15 cellular contexts compared by ENCODE assay signal in the genomic region with DNA sequence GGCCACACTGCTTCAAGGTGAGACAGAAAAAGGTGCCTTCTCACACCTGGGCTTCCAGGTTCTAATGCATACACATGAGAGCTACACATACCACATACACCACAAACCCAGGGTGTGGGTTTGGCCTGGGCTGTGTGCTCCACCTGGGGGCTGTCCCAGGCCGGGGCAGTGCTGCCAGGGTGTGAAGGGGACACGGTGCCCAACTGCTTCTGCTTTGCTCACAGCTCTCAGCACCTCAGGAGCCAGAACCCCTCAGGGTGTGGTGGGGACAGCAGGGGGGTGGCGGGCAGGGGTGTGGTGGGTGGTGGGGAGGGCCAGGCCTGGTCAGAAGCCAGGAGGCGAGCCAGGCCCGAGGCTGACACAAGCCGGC. TPM values are rescaled to one million over a fixed set of nuclear protein-coding genes. Genes with fewer than 3 reads are reported as not detected.
DNase-seq lines count a peak whose midpoint lies in the region; ATAC-seq, FAIRE-seq and TF ChIP-seq lines count a peak whose summit lies in the region.
"Had no signal": no experiment of that assay in that cellular context is flagged by ENCODE, and none has a peak within 500 bp of the region (broad histone marks: within the 10 kb centered on the region; RNA-seq: fewer than 3 reads in every experiment).

No MANE protein-coding gene starts in this region.

- no peak overlapping the region for H3K4me3 Mint-ChIP-seq in activated CD4-positive, alpha-beta memory T cell treated with anti-CD3 and anti-CD28 coated beads, Interleukin-2, amount 10 ng/mL, durations not matched to agents 7 days and 5 days
- H3K4me3 Mint-ChIP-seq in activated CD4-positive, alpha-beta memory T cell treated with anti-CD3 and anti-CD28 coated beads for 36 hours, result no peak overlapping the region
- H3K4me3 Mint-ChIP-seq: activated CD8-positive, alpha-beta T cell treated with anti-CD3 and anti-CD28 coated beads for 36 hours had no signal

- H3K4me1 ChIP-seq in SK-N-SH (ENCODE audit: control insufficient read depth in 1 of 2, insufficient read depth in 2 of 2, low read depth in 1 of 2, low read length in 1 of 2) (peaks cover 0 to 16% of the 10 kb centered on the region in 2 experiments; a peak in 1 of 4 replicates), stomach (peaks cover 5 to 29% (median 21%) of the 10 kb centered on the region in 4 donors)

- H3K4me1 Mint-ChIP-seq in activated CD4-positive, alpha-beta memory T cell treated with anti-CD3 and anti-CD28 coated beads, Interleukin-2, amount 10 ng/mL, durations not matched to agents 7 days and 5 days, result no peaks in the 10 kb centered on the region
- H3K4me1 Mint-ChIP-seq in activated CD4-positive, alpha-beta memory T cell treated with anti-CD3 and anti-CD28 coated beads for 36 hours (ENCODE audit: low read depth), result no peaks in the 10 kb centered on the region

- intact Hi-C loops in activated CD4-positive, alpha-beta memory T cell treated with anti-CD3 and anti-CD28 coated beads for 36 hours (cut with micrococcal nuclease), result no loop called here
- intact Hi-C loops in stomach (cut with DNase I; ENCODE audit: low total_unique reads), result no loop called here

- peaks cover 4% of the 10 kb centered on the region for H3F3A ChIP-seq in SK-N-SH (replicated peaks; ENCODE audit: insufficient read depth)

- H3K9me3 Mint-ChIP-seq in activated CD4-positive, alpha-beta memory T cell treated with anti-CD3 and anti-CD28 coated beads, Interleukin-2, amount 10 ng/mL, durations not matched to agents 7 days and 5 days, result no peaks in the 10 kb centered on the region
- peaks cover 11% of the 10 kb centered on the region for H3K9me3 Mint-ChIP-seq in activated CD4-positive, alpha-beta memory T cell treated with anti-CD3 and anti-CD28 coated beads for 36 hours

- 38% methylated on average over 5 of the region's 6 CpGs for WGBS in SK-N-SH (ENCODE audit: low lambda C conversion rate)
- WGBS in stomach, 5 donors, result 26 to 30% (median 30%) methylated on average over 3 to 6 of the region's 6 CpGs; no CpG with 5 or more reads in 2 of the 5 donors

- peak; percentile 10 for DNase-seq in activated CD4-positive, alpha-beta memory T cell treated with anti-CD3 and anti-CD28 coated beads, Interleukin-2, amount 10 ng/mL, durations not matched to agents 7 days and 5 days
- DNase-seq in activated CD4-positive, alpha-beta memory T cell treated with anti-CD3 and anti-CD28 coated beads for 36 hours, result no peak
- DNase-seq in SK-N-SH (no peak), left lobe of liver (ENCODE audit: low spot score) (no peak), stomach (no peak), AG20443 (ENCODE audit: low spot score) (no peak), D721Med (ENCODE audit: insufficient read length, low spot score) (no peak)
- DNase-seq in stimulated activated CD4-positive, alpha-beta T cell treated with anti-CD3 and anti-CD28 coated beads, Interleukin-2, amount 100 ng/mL, for 24 hours, result no peak
- DNase-seq: activated CD8-positive, alpha-beta T cell treated with anti-CD3 and anti-CD28 coated beads for 36 hours; activated gamma-delta T cell; DND-41; effector CD8-positive, alpha-beta T cell; T-helper 9 cell had no signal

- H3K9me2 ChIP-seq in SK-N-SH, result no peaks in the 10 kb centered on the region

- ATAC-seq in left lobe of liver, result peak; percentile 42
- ATAC-seq: activated CD8-positive, alpha-beta T cell treated with anti-CD3 and anti-CD28 coated beads for 36 hours had no signal

- H4K20me1 ChIP-seq in SK-N-SH (ENCODE audit: insufficient read depth), result no peaks in the 10 kb centered on the region

- TF ChIP-seq EP300 in SK-N-SH (IDR thresholded peaks at IDR 0.05; ENCODE audit: borderline replicate concordance in 1 of 2, low read depth in 1 of 2, low read length in 1 of 2), result no peak
- TF ChIP-seq EP300 in stomach (IDR thresholded peaks at IDR 0.05), result no peak

- H3K4me3 ChIP-seq in SK-N-SH (ENCODE audit: low read depth in 2 of 2, low read length in 1 of 2) (no peak overlapping the region), stomach (no peak overlapping the region)

- peaks cover 1% of the 10 kb centered on the region for H3K27me3 Mint-ChIP-seq in activated CD4-positive, alpha-beta memory T cell treated with anti-CD3 and anti-CD28 coated beads, Interleukin-2, amount 10 ng/mL, durations not matched to agents 7 days and 5 days
- peaks cover 7% of the 10 kb centered on the region for H3K27me3 Mint-ChIP-seq in activated CD4-positive, alpha-beta memory T cell treated with anti-CD3 and anti-CD28 coated beads for 36 hours

- CTCF ChIA-PET in activated CD4-positive, alpha-beta memory T cell treated with anti-CD3 and anti-CD28 coated beads, Interleukin-2, amount 10 ng/mL, durations not matched to agents 7 days and 5 days (lab: Charles Lee), result no interaction called here
- CTCF ChIA-PET in activated CD4-positive, alpha-beta memory T cell treated with anti-CD3 and anti-CD28 coated beads for 36 hours (lab: Charles Lee), result no interaction called here
- CTCF ChIA-PET in SK-N-SH (lab: Yijun Ruan, JAX), result interaction anchor here (0.8 to 3.0 kb wide), 13 partner anchors 9 to 570 kb away, joined by 3 to 20 read pairs (median 4); no protein-coding TSS in a partner anchor

- H3K36me3 ChIP-seq in SK-N-SH (replicated peaks in 1 of 2; ENCODE audit: control insufficient read depth in 1 of 2, insufficient read depth in 2 of 2, low read length in 1 of 2) (peaks cover 0 to 3% of the 10 kb centered on the region in 2 experiments), stomach (peaks cover 0 to 11% (median 5%) of the 10 kb centered on the region in 4 donors)

- H3K27ac ChIP-seq in SK-N-SH (ENCODE audit: low read depth in 2 of 2, low read length in 1 of 2), result peak overlapping the region in 1 of 2 experiments; percentile 11; a peak in 2 of 4 replicates
- peak overlapping the region in 4 of 5 donors; percentile 1 to 50 (median 22) for H3K27ac ChIP-seq in stomach

- POLR2A ChIA-PET in activated CD4-positive, alpha-beta memory T cell treated with anti-CD3 and anti-CD28 coated beads, Interleukin-2, amount 10 ng/mL, durations not matched to agents 7 days and 5 days (lab: Charles Lee), result interaction anchor here (1.8 kb wide), 1 partner anchor 15 kb away, joined by 6 read pairs; no protein-coding TSS in a partner anchor
- POLR2A ChIA-PET in activated CD4-positive, alpha-beta memory T cell treated with anti-CD3 and anti-CD28 coated beads for 36 hours (lab: Charles Lee), result no interaction called here
- POLR2A ChIA-PET in SK-N-SH (lab: Yijun Ruan, JAX), result interaction anchor here (1.8 to 2.8 kb wide), 2 partner anchors 12 to 51 kb away, joined by 13 to 19 read pairs; partner anchors contain the start of gene TMEM209

- no peak overlapping the region for H3K27ac Mint-ChIP-seq in activated CD4-positive, alpha-beta memory T cell treated with anti-CD3 and anti-CD28 coated beads, Interleukin-2, amount 10 ng/mL, durations not matched to agents 7 days and 5 days
- no peak overlapping the region for H3K27ac Mint-ChIP-seq in activated CD4-positive, alpha-beta memory T cell treated with anti-CD3 and anti-CD28 coated beads for 36 hours
- H3K27ac Mint-ChIP-seq: activated CD8-positive, alpha-beta T cell treated with anti-CD3 and anti-CD28 coated beads for 36 hours had no signal

- no peak overlapping the region for H3K4me2 ChIP-seq in SK-N-SH

- no peak overlapping the region for H2AFZ ChIP-seq in SK-N-SH (ENCODE audit: low read depth)

- no peak for FAIRE-seq in D721Med (lab: Jason Lieb, UNC)

- no peak overlapping the region for H3K9ac ChIP-seq in SK-N-SH

- peaks cover 15% of the 10 kb centered on the region for H3K36me3 Mint-ChIP-seq in activated CD4-positive, alpha-beta memory T cell treated with anti-CD3 and anti-CD28 coated beads, Interleukin-2, amount 10 ng/mL, durations not matched to agents 7 days and 5 days (ENCODE audit: low read depth)
- H3K36me3 Mint-ChIP-seq in activated CD4-positive, alpha-beta memory T cell treated with anti-CD3 and anti-CD28 coated beads for 36 hours, result peaks cover 15% of the 10 kb centered on the region

- no peaks in the 10 kb centered on the region for H3K79me2 ChIP-seq in SK-N-SH (ENCODE audit: insufficient read depth)

- TF ChIP-seq RAD21 in SK-N-SH (IDR thresholded peaks at IDR 0.05; ENCODE audit: low read length), result peak; percentile 42

- H3K27me3 ChIP-seq in SK-N-SH (ENCODE audit: insufficient read depth) (no peaks in the 10 kb centered on the region), stomach (no peaks in the 10 kb centered on the region)

- H3K9me3 ChIP-seq in SK-N-SH (no peaks in the 10 kb centered on the region), stomach (peaks cover 0 to 9% (median 0%) of the 10 kb centered on the region in 4 donors)

- TF ChIP-seq CTCF in SK-N-SH (IDR thresholded peaks at IDR 0.05) (no peak), stomach (IDR thresholded peaks at IDR 0.05) (no peak), D721Med (IDR thresholded peaks at IDR 0.05; ENCODE audit: insufficient read depth, missing control alignments) (no peak)

- TF ChIP-seq POLR2A in stomach (IDR thresholded peaks at IDR 0.05), result no peak

TF ChIP-seq in SK-N-SH, 30 proteins besides CTCF, POLR2A, EP300 and RAD21:
- TF ChIP-seq SMC3 (IDR thresholded peaks at IDR 0.05; ENCODE audit: low read depth, low read length), result peak; percentile 23; the same call in 1 of the 2 replicates
- no peak for TF ChIP-seq EZH2phosphoT487 (IDR thresholded peaks at IDR 0.05; ENCODE audit: borderline replicate concordance, low read depth)

RNA-seq across cellular contexts. Expression of gene TMEM209, which starts 51.1 kb away (rescaled TPM):
- total RNA-seq in activated CD4-positive, alpha-beta memory T cell treated with anti-CD3 and anti-CD28 coated beads, Interleukin-2, amount 10 ng/mL, durations not matched to agents 7 days and 5 days, result 10 to 100 TPM; 35.5 to 35.7 TPM
- total RNA-seq in activated CD4-positive, alpha-beta memory T cell treated with anti-CD3 and anti-CD28 coated beads for 36 hours, result 10 to 100 TPM; 35.5 to 35.9 TPM
- 14.9 and 18.2 TPM in 2 replicates for polyA plus RNA-seq in SK-N-SH (2012; rRNA removed)
- 14.8 and 15.7 TPM in 2 replicates for polyA plus RNA-seq in SK-N-SH (2012; cell fraction: cytosol; rRNA removed)
- polyA plus RNA-seq in SK-N-SH (2012; cell fraction: nucleus; rRNA removed), result 11.4 and 14.6 TPM in 2 replicates
- total RNA-seq in left lobe of liver, result 7.5 TPM
- 10 to 100 TPM in 4 of 5 donors, 1 to 10 TPM in 1; 6.1 to 24.6 (median 13.2) TPM for total RNA-seq in stomach
- 1 to 10 TPM; 3.2 to 5.2 (median 4.3) TPM for polyA plus RNA-seq in stomach

RNA-seq across cellular contexts. Expression of gene SSMEM1, which starts 53.5 kb away (rescaled TPM):
- total RNA-seq in activated CD4-positive, alpha-beta memory T cell treated with anti-CD3 and anti-CD28 coated beads, Interleukin-2, amount 10 ng/mL, durations not matched to agents 7 days and 5 days, result not detected
- total RNA-seq in activated CD4-positive, alpha-beta memory T cell treated with anti-CD3 and anti-CD28 coated beads for 36 hours, result not detected
- polyA plus RNA-seq in SK-N-SH (2012; rRNA removed) (not detected in 2 replicates), stomach (not detected)
- polyA plus RNA-seq in SK-N-SH (2012; cell fraction: cytosol; rRNA removed), result 0.03 and 0.05 TPM in 2 replicates
- not detected in 2 replicates for polyA plus RNA-seq in SK-N-SH (2012; cell fraction: nucleus; rRNA removed)
- total RNA-seq in left lobe of liver (not detected), stomach (not detected)
- total RNA-seq: activated CD8-positive, alpha-beta T cell treated with anti-CD3 and anti-CD28 coated beads for 36 hours; kidney epithelial cell; urinary bladder had no signal
- polyA plus RNA-seq: urinary bladder had no signal
